ENCODE assay signal across 8 cellular contexts in genomic region chr17:28371245-28372202, GRCh38. TPM values are rescaled to one million over a fixed set of nuclear protein-coding genes. Genes with fewer than 3 reads are reported as not detected.
DNase-seq lines count a peak whose midpoint lies in the region; ATAC-seq and TF ChIP-seq lines count a peak whose summit lies in the region.

Gene SARM1, plus strand, starts transcription at chr17:28371694. Its CDS starts 339 bp downstream, at chr17:28372033.

- no peak within 1 kb of the TSS for H2BK5ac ChIP-seq in mesendoderm (ENCODE audit: low read length)

- peaks cover 4% of the 10 kb centered on the region for H3K4me1 ChIP-seq in mesendoderm (ENCODE audit: control insufficient read depth, low read depth, low read length)

- peak within 1 kb of the TSS; percentile 21 for H3K4me3 ChIP-seq in mesendoderm (ENCODE audit: low read length)

- DNase-seq in NCI-H524 (lab: John Stamatoyannopoulos, UW) = peak; percentile 97 to 99
- DNase-seq in activated CD8-positive, alpha-beta memory T cell treated with anti-CD3 and anti-CD28 coated beads for 24 hours = peak; percentile 93
- peak; percentile 72 for DNase-seq in effector CD8-positive, alpha-beta T cell (lab: John Stamatoyannopoulos, UW)
- peak; percentile 98 for DNase-seq in mesendoderm
- peak; percentile 62 for DNase-seq in stimulated activated CD8-positive, alpha-beta memory T cell treated with anti-CD3 and anti-CD28 coated beads, Interleukin-12 subunit alpha, Interleukin-12 subunit beta, amount 100 ng/mL, for 1 hour (ENCODE audit: low read depth)

- H3K18ac ChIP-seq in mesendoderm (ENCODE audit: low read length) = no peak within 1 kb of the TSS

- no peak within 1 kb of the TSS for H3K23ac ChIP-seq in mesendoderm (ENCODE audit: low read length)

- no peaks in the 10 kb centered on the region for H3K36me3 ChIP-seq in mesendoderm (ENCODE audit: control insufficient read depth, insufficient read depth, low read length)

- TF ChIP-seq CTCF in 22Rv1 (IDR thresholded peaks at IDR 0.05) = no peak

- H2BK120ac ChIP-seq in mesendoderm (ENCODE audit: low read depth, low read length) = no peak within 1 kb of the TSS

- WGBS in mesendoderm (ENCODE audit: extremely low coverage, insufficient coverage, low lambda C conversion rate) = no CpG with 5 or more reads among the region's 80 CpGs

- H3K9ac ChIP-seq in mesendoderm (ENCODE audit: low read length) = peak within 1 kb of the TSS; percentile 46

- H3K79me2 ChIP-seq in mesendoderm (ENCODE audit: control insufficient read depth, insufficient read depth, low read length) = no peaks in the 10 kb centered on the region

- H3K4ac ChIP-seq in mesendoderm (ENCODE audit: low read depth, low read length) = no peak within 1 kb of the TSS

- no peak within 1 kb of the TSS for H2BK15ac ChIP-seq in mesendoderm (replicated peaks; ENCODE audit: low read depth)

- peak; percentile 54 for ATAC-seq in GM18517 (IDR thresholded peaks at IDR 0.05; ENCODE audit: unreplicated experiment)
- peak; percentile 75 for ATAC-seq in HG03066 (IDR thresholded peaks at IDR 0.05; ENCODE audit: low read depth, unreplicated experiment)

- H4K5ac ChIP-seq in mesendoderm (ENCODE audit: low read length) = no peak within 1 kb of the TSS

- H4K8ac ChIP-seq in mesendoderm (ENCODE audit: low read depth, low read length) = no peak within 1 kb of the TSS

- H3K27ac ChIP-seq in 22Rv1 (peak within 1 kb of the TSS; percentile 86), mesendoderm (ENCODE audit: low read depth, low read length) (no peak within 1 kb of the TSS)

- H3K27me3 ChIP-seq in mesendoderm (ENCODE audit: insufficient read depth, low read length, poor library complexity) = peaks cover 12% of the 10 kb centered on the region

- peak within 1 kb of the TSS; percentile 81 for H3K56ac ChIP-seq in mesendoderm (ENCODE audit: low read length)

- H3K4me2 ChIP-seq in mesendoderm (ENCODE audit: low read length) = peak within 1 kb of the TSS; percentile 49

- H3K79me1 ChIP-seq in mesendoderm (ENCODE audit: low read length) = no peaks in the 10 kb centered on the region

- no peak within 1 kb of the TSS for H2AK5ac ChIP-seq in mesendoderm (ENCODE audit: low read length)

RNA-seq across cellular contexts. Expression of gene SARM1, which starts in this region (rescaled TPM):
- 2.2 TPM for polyA plus RNA-seq in mesendoderm (2013, experiment 1 of 2)
- 2.6 TPM for polyA plus RNA-seq in mesendoderm (2013, experiment 2 of 2)
